Comparison of ENCODE assay signal across 1 cellular context in the genomic region with DNA sequence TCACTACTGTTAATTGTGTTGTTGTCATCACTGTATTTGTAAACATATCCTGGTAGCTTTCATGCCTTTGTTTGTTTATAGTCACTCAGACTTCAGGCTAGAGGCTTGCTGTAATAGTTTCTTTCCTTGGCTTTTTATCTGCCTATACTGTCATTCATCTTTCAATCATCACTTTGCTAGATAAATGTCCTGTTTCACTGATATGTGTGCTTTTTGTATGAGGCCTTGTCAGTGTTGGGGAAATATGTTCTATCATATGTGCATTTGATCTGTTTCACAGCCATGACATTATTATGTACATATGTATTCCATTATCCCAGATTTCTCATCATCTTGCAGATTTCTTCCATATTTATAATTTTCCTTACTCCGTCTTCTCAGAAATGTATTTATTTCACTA.
TF ChIP-seq lines count a peak whose summit lies in the region.

No MANE protein-coding gene starts in this region.

TF ChIP-seq in neural cell, 6 proteins besides CTCF, POLR2A, EP300 and RAD21 (continued from another document):
- no peak for TF ChIP-seq EZH2 (IDR thresholded peaks at IDR 0.05; ENCODE audit: borderline replicate concordance, insufficient read depth, low read length, poor library complexity, severe bottlenecking)
TF ChIP-seq in neural cell: peak in this region for 1.
